In the genomic region with DNA sequence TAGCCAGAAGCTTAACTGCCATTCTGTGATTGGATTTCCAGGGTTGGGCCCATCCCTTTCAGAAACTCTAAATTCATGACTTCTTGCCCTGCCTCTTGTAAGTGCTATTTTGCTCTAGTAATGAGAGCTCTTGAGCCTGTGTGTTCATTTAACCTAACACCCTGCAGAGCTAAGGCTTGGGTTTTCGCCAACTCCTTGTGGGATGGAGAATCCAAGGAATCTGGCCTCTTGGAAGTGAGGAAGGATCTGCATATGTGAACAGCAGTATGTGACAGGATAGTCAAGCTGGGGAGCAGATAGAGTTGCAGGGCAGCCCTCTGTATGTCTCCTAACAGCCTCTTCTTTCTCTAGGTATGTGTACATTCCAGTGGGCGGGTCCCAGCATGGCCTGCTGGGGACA, we compare ENCODE assay signal across 20 cellular contexts.
A peak's percentile ranks its signal among the peaks of the same experiment; 100 is the strongest.
DNase-seq lines count a peak whose midpoint lies in the region; ATAC-seq, FAIRE-seq and TF ChIP-seq lines count a peak whose summit lies in the region.
"Had no signal": no experiment of that assay in that cellular context is flagged by ENCODE, and none has a peak within 500 bp of the region (broad histone marks: within the 10 kb centered on the region; RNA-seq: fewer than 3 reads in every experiment).

No MANE protein-coding gene starts in this region.

- no peak for FAIRE-seq in frontal cortex (lab: Jason Lieb, UNC)
- FAIRE-seq: endothelial cell of umbilical vein, HTR-8/SVneo had no signal

- H3F3A ChIP-seq in GM23338 (replicated peaks; ENCODE audit: low read depth): no peaks in the 10 kb centered on the region

- H3K9me2 ChIP-seq in GM23338 (ENCODE audit: insufficient read depth): 0 out of 2 replicates have a peak, but pooled peaks cover 3% of the 10 kb centered on the region

- no peak overlapping the region for H3K4me3 Mint-ChIP-seq in GM23338
- no peak overlapping the region for H3K4me3 Mint-ChIP-seq in CD4-positive, alpha-beta T cell
- H3K4me3 Mint-ChIP-seq: HFFc6; nephron progenitor cell; stimulated activated naive B cell treated with anti-CD40 and anti-IgM and Interleukin-4, amounts not matched to agents 10 μg/mL and 1 μg/mL and 100 μg/mL, for 72 hours had no signal

- no peaks in the 10 kb centered on the region for H3K79me2 ChIP-seq in GM23338 (replicated peaks; ENCODE audit: insufficient read depth)

- H4K20me1 ChIP-seq in GM23338 (replicated peaks; ENCODE audit: insufficient read depth): no peaks in the 10 kb centered on the region

- peaks cover 6% of the 10 kb centered on the region for H3K27me3 Mint-ChIP-seq in GM23338 (ENCODE audit: insufficient read depth, low read depth, poor library complexity)
- H3K27me3 Mint-ChIP-seq in CD4-positive, alpha-beta T cell: no peaks in the 10 kb centered on the region
- H3K27me3 Mint-ChIP-seq: stimulated activated naive B cell treated with anti-CD40 and anti-IgM and Interleukin-4, amounts not matched to agents 10 μg/mL and 1 μg/mL and 100 μg/mL, for 72 hours had no signal

- H2AFZ ChIP-seq in GM23338: no peak overlapping the region

- DNase-seq in GM23338 (ENCODE audit: low spot score) (peak; percentile 12), RPMI7951 (ENCODE audit: low read depth) (peak; percentile 60), fibroblast of peridontal ligament (ENCODE audit: extremely low read depth) (peak; percentile 62), renal cortical epithelial cell (ENCODE audit: low read depth) (peak; percentile 69), frontal cortex (ENCODE audit: low spot score in 2 of 2) (no peak), midbrain (lab: John Stamatoyannopoulos, UW) (no peak)
- no peak for DNase-seq in stimulated activated CD4-positive, alpha-beta T cell treated with anti-CD3 and anti-CD28 coated beads, Interleukin-4, amount 100 ng/mL, for 24 hours
- no peak for DNase-seq in CD4-positive, alpha-beta T cell
- DNase-seq: activated CD4-positive, alpha-beta T cell treated with anti-CD3 and anti-CD28 coated beads for 1 hour; activated effector memory CD4-positive, alpha-beta T cell treated with anti-CD3 and anti-CD28 coated beads, Interleukin-2, amount 50 U/mL, for 16 hours; amniotic stem cell; colonic mucosa; HFFc6; nephron progenitor cell; stimulated activated naive B cell treated with anti-CD40 and anti-IgM and Interleukin-4, amounts not matched to agents 10 μg/mL and 1 μg/mL and 100 μg/mL, for 72 hours; T1000; transverse colon had no signal

- no peak overlapping the region for H3K27ac ChIP-seq in GM23338 (ENCODE audit: low read depth)
- no peak overlapping the region for H3K27ac ChIP-seq in CD4-positive, alpha-beta T cell (ENCODE audit: low read depth, low read length)
- H3K27ac ChIP-seq: colonic mucosa, prostate gland, transverse colon had no signal

- H3K4me2 ChIP-seq in GM23338: no peak overlapping the region

- H3K27me3 ChIP-seq in GM23338 (ENCODE audit: insufficient read depth): no peaks in the 10 kb centered on the region
- H3K27me3 ChIP-seq in CD4-positive, alpha-beta T cell (ENCODE audit: control insufficient read depth, insufficient read depth, low read length): no peaks in the 10 kb centered on the region
- H3K27me3 ChIP-seq: colonic mucosa, transverse colon had no signal

- H3K36me3 ChIP-seq in GM23338 (ENCODE audit: insufficient read depth): no peaks in the 10 kb centered on the region
- H3K36me3 ChIP-seq: colonic mucosa, prostate gland, transverse colon had no signal

- peaks cover 10% of the 10 kb centered on the region for H3K9me3 Mint-ChIP-seq in GM23338
- no peaks in the 10 kb centered on the region for H3K9me3 Mint-ChIP-seq in CD4-positive, alpha-beta T cell
- H3K9me3 Mint-ChIP-seq: HFFc6 had no signal

- TF ChIP-seq CTCF in GM23338 (conservative IDR thresholded peaks at IDR 0.05; ENCODE audit: low read depth in 2 of 2): no peak
- no peak for TF ChIP-seq CTCF in CD4-positive, alpha-beta T cell (IDR thresholded peaks at IDR 0.05)

- 0 out of 3 replicates have a peak, but pooled peaks cover 3% of the 10 kb centered on the region for H3K36me3 Mint-ChIP-seq in GM23338 (ENCODE audit: low read depth)
- H3K36me3 Mint-ChIP-seq in CD4-positive, alpha-beta T cell (ENCODE audit: low read depth): peaks cover 10% of the 10 kb centered on the region

- POLR2A ChIA-PET in CD4-positive, alpha-beta T cell (lab: Charles Lee): no interaction called here

- ATAC-seq in GM23338: no peak
- no peak for ATAC-seq in CD4-positive, alpha-beta T cell (ENCODE audit: poor library complexity)
- ATAC-seq: stimulated activated naive B cell treated with anti-CD40 and anti-IgM and Interleukin-4, amounts not matched to agents 10 μg/mL and 1 μg/mL and 100 μg/mL, for 72 hours had no signal

- no peaks in the 10 kb centered on the region for H3K4me1 ChIP-seq in GM23338 (ENCODE audit: insufficient read depth)
- H3K4me1 ChIP-seq: colonic mucosa, prostate gland, transverse colon had no signal

- H3K4me1 Mint-ChIP-seq in GM23338: no peaks in the 10 kb centered on the region
- H3K4me1 Mint-ChIP-seq in CD4-positive, alpha-beta T cell (ENCODE audit: low read depth): no peaks in the 10 kb centered on the region
- H3K4me1 Mint-ChIP-seq: nephron progenitor cell had no signal

- no peak overlapping the region for H3K4me3 ChIP-seq in GM23338
- H3K4me3 ChIP-seq: colonic mucosa, prostate gland, transverse colon had no signal

- CTCF ChIA-PET in CD4-positive, alpha-beta T cell (lab: Charles Lee): no interaction called here

- H3K27ac Mint-ChIP-seq in GM23338: no peak overlapping the region
- H3K27ac Mint-ChIP-seq in CD4-positive, alpha-beta T cell: no peak overlapping the region
- H3K27ac Mint-ChIP-seq: HFFc6; nephron progenitor cell; stimulated activated naive B cell treated with anti-CD40 and anti-IgM and Interleukin-4, amounts not matched to agents 10 μg/mL and 1 μg/mL and 100 μg/mL, for 72 hours had no signal

- H3K9me3 ChIP-seq in CD4-positive, alpha-beta T cell (ENCODE audit: control insufficient read depth, low read length): peaks cover 3% of the 10 kb centered on the region
- H3K9me3 ChIP-seq: colonic mucosa, prostate gland, transverse colon had no signal

- intact Hi-C loops in CD4-positive, alpha-beta T cell (cut with DNase I, micrococcal nuclease): loop anchor here in 1 of 2 experiments (10.0 kb wide), 1 partner anchor 1067 kb away; no protein-coding TSS in a partner anchor

TF ChIP-seq in GM23338, 12 proteins besides CTCF, POLR2A, EP300 and RAD21:
- TF ChIP-seq EZH2phosphoT487 (IDR thresholded peaks at IDR 0.05; ENCODE audit: unreplicated experiment) (no peak), STAT1 (IDR thresholded peaks at IDR 0.05; ENCODE audit: unreplicated experiment) (no peak), ZNF331 (CRISPR knock-in tag; IDR thresholded peaks at IDR 0.05; ENCODE audit: low read depth) (no peak), CREB1 (CRISPR knock-in tag; IDR thresholded peaks at IDR 0.05; ENCODE audit: low read depth) (no peak), POLR2AphosphoS5 (IDR thresholded peaks at IDR 0.05; ENCODE audit: low read depth) (no peak)
- TF ChIP-seq, protein P1, sequence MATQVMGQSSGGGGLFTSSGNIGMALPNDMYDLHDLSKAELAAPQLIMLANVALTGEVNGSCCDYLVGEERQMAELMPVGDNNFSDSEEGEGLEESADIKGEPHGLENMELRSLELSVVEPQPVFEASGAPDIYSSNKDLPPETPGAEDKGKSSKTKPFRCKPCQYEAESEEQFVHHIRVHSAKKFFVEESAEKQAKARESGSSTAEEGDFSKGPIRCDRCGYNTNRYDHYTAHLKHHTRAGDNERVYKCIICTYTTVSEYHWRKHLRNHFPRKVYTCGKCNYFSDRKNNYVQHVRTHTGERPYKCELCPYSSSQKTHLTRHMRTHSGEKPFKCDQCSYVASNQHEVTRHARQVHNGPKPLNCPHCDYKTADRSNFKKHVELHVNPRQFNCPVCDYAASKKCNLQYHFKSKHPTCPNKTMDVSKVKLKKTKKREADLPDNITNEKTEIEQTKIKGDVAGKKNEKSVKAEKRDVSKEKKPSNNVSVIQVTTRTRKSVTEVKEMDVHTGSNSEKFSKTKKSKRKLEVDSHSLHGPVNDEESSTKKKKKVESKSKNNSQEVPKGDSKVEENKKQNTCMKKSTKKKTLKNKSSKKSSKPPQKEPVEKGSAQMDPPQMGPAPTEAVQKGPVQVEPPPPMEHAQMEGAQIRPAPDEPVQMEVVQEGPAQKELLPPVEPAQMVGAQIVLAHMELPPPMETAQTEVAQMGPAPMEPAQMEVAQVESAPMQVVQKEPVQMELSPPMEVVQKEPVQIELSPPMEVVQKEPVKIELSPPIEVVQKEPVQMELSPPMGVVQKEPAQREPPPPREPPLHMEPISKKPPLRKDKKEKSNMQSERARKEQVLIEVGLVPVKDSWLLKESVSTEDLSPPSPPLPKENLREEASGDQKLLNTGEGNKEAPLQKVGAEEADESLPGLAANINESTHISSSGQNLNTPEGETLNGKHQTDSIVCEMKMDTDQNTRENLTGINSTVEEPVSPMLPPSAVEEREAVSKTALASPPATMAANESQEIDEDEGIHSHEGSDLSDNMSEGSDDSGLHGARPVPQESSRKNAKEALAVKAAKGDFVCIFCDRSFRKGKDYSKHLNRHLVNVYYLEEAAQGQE (IDR thresholded peaks at IDR 0.05; ENCODE audit: unreplicated experiment): no peak

Comparison
In these comparisons a context has a peak if more than half of its experiments do, and no peak if none do; other contexts are left out.
1. DNase-seq: peak in GM23338 (single experiment), RPMI7951 (single experiment), fibroblast of peridontal ligament (single experiment) and renal cortical epithelial cell (single experiment); none in frontal cortex (0 of 2), stimulated activated CD4-positive, alpha-beta T cell treated with anti-CD3 and anti-CD28 coated beads, Interleukin-4, amount 100 ng/mL, for 24 hours (single experiment), CD4-positive, alpha-beta T cell (0 of 10) and midbrain (single experiment).